8 cellular contexts compared by ENCODE assay signal in genomic region chr10:130110236-130111114, GRCh38. TPM values are rescaled to one million over a fixed set of nuclear protein-coding genes. Genes with fewer than 3 reads are reported as not detected.
DNase-seq lines count a peak whose midpoint lies in the region; ATAC-seq and TF ChIP-seq lines count a peak whose summit lies in the region.

Gene C10orf143, minus strand, starts transcription at chr10:130110830. Its CDS starts 58 bp downstream, at chr10:130110772.

- peaks cover 11 to 36% (median 31%) of the 10 kb centered on the region in 4 donors for H3K4me1 ChIP-seq in esophagus muscularis mucosa

- H3K27ac Mint-ChIP-seq in activated T-cell treated with anti-CD3 and anti-CD28 coated beads, Interleukin-2, amount 50 U/mL, for 72 hours: peak within 1 kb of the TSS; percentile 98

- no peaks in the 10 kb centered on the region for H3K27me3 Mint-ChIP-seq in activated T-cell treated with anti-CD3 and anti-CD28 coated beads, Interleukin-2, amount 50 U/mL, for 72 hours (ENCODE audit: low read depth)

- no peaks in the 10 kb centered on the region for H3K9me3 Mint-ChIP-seq in activated T-cell treated with anti-CD3 and anti-CD28 coated beads, Interleukin-2, amount 50 U/mL, for 72 hours

- H3K36me3 Mint-ChIP-seq in activated T-cell treated with anti-CD3 and anti-CD28 coated beads, Interleukin-2, amount 50 U/mL, for 72 hours (ENCODE audit: insufficient read depth in 2 of 2): peaks cover 0 to 1% of the 10 kb centered on the region in 2 donors

- peaks cover 57% of the 10 kb centered on the region for H3K4me1 Mint-ChIP-seq in activated T-cell treated with anti-CD3 and anti-CD28 coated beads, Interleukin-2, amount 50 U/mL, for 72 hours (ENCODE audit: low read depth)

- no peak for TF ChIP-seq EP300 in esophagus muscularis mucosa (IDR thresholded peaks at IDR 0.05)

- peak within 1 kb of the TSS; percentile 69 to 90 (median 74) for H3K4me3 ChIP-seq in esophagus muscularis mucosa

- H3K27ac ChIP-seq in esophagus muscularis mucosa (replicated peaks in 1 of 4): peak within 1 kb of the TSS; percentile 92 to 94 (median 92)

- intact Hi-C loops in esophagus muscularis mucosa (cut with DNase I): loop anchor here (2.0 kb wide), 1 partner anchor 26 kb away; the partner anchor contains the start of gene GLRX3

- H3K36me3 ChIP-seq in esophagus muscularis mucosa: peaks cover 0 to 6% (median 5%) of the 10 kb centered on the region in 4 donors

- DNase-seq in DMS79 (lab: John Stamatoyannopoulos, UW) (peak; percentile 68), KG1 (lab: John Stamatoyannopoulos, UW) (peak; percentile 99), esophagus muscularis mucosa (ENCODE audit: extremely low spot score) (peak; percentile 99), myocyte (ENCODE audit: low read depth) (peak; percentile 98)
- peak; percentile 98 to 99 for DNase-seq in activated T-cell treated with anti-CD3 and anti-CD28 coated beads, Interleukin-2, amount 50 U/mL, for 72 hours
- peak; percentile 94 to 97 for DNase-seq in stimulated activated CD8-positive, alpha-beta memory T cell treated with anti-CD3 and anti-CD28 coated beads, Interleukin-7, amount 100 ng/mL, for 4 hours (ENCODE audit: low read depth in 2 of 2)

- H3K9me3 ChIP-seq in esophagus muscularis mucosa: no peaks in the 10 kb centered on the region

- no peaks in the 10 kb centered on the region for H3K27me3 ChIP-seq in esophagus muscularis mucosa

- peak; percentile 83 for TF ChIP-seq POLR2A in esophagus muscularis mucosa (IDR thresholded peaks at IDR 0.05; ENCODE audit: low read depth)

- no peak for TF ChIP-seq CTCF in esophagus muscularis mucosa (IDR thresholded peaks at IDR 0.05)

- peak within 1 kb of the TSS; percentile 99 for H3K4me3 Mint-ChIP-seq in activated T-cell treated with anti-CD3 and anti-CD28 coated beads, Interleukin-2, amount 50 U/mL, for 72 hours

- WGBS in esophagus muscularis mucosa: 0% methylated on average over 19 of the region's 71 CpGs

- ATAC-seq in GM21737 (IDR thresholded peaks at IDR 0.05; ENCODE audit: unreplicated experiment): peak; percentile 83
- ATAC-seq in activated T-cell treated with anti-CD3 and anti-CD28 coated beads, Interleukin-2, amount 50 U/mL, for 72 hours (replicated peaks in 1 of 2): peak; percentile 83 to 86

TF ChIP-seq in PFSK-1, 5 proteins besides CTCF, POLR2A, EP300 and RAD21:
- TF ChIP-seq POLR2AphosphoS5 (IDR thresholded peaks at IDR 0.05; ENCODE audit: low read depth, low read length) (peak; percentile 81), TAF1 (IDR thresholded peaks at IDR 0.05; ENCODE audit: borderline replicate concordance, insufficient read depth, low read length) (peak; percentile 77; the same call in 1 of the 2 replicates), SIN3A (IDR thresholded peaks at IDR 0.05; ENCODE audit: borderline replicate concordance, insufficient read depth, low read length) (0 out of 2 replicates have a peak, but pooled peaks have one; percentile 7)
- TF ChIP-seq, protein P1, sequence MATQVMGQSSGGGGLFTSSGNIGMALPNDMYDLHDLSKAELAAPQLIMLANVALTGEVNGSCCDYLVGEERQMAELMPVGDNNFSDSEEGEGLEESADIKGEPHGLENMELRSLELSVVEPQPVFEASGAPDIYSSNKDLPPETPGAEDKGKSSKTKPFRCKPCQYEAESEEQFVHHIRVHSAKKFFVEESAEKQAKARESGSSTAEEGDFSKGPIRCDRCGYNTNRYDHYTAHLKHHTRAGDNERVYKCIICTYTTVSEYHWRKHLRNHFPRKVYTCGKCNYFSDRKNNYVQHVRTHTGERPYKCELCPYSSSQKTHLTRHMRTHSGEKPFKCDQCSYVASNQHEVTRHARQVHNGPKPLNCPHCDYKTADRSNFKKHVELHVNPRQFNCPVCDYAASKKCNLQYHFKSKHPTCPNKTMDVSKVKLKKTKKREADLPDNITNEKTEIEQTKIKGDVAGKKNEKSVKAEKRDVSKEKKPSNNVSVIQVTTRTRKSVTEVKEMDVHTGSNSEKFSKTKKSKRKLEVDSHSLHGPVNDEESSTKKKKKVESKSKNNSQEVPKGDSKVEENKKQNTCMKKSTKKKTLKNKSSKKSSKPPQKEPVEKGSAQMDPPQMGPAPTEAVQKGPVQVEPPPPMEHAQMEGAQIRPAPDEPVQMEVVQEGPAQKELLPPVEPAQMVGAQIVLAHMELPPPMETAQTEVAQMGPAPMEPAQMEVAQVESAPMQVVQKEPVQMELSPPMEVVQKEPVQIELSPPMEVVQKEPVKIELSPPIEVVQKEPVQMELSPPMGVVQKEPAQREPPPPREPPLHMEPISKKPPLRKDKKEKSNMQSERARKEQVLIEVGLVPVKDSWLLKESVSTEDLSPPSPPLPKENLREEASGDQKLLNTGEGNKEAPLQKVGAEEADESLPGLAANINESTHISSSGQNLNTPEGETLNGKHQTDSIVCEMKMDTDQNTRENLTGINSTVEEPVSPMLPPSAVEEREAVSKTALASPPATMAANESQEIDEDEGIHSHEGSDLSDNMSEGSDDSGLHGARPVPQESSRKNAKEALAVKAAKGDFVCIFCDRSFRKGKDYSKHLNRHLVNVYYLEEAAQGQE (IDR thresholded peaks at IDR 0.05; ENCODE audit: insufficient read depth in 1 of 2, low read depth in 2 of 2, low read length in 2 of 2): no peak

RNA-seq across cellular contexts. Expression of gene C10orf143, which starts in this region (rescaled TPM):
- 0.46 TPM for polyA plus RNA-seq in PFSK-1 (2012; ENCODE audit: insufficient read length, low read depth)
- 10 to 100 TPM in 1 of 2 donors, 1 to 10 TPM in 1; 6.4 to 12.0 TPM for total RNA-seq in activated T-cell treated with anti-CD3 and anti-CD28 coated beads, Interleukin-2, amount 50 U/mL, for 72 hours
- total RNA-seq in esophagus muscularis mucosa (1 to 10 TPM; 3.7 to 5.0 (median 4.3) TPM), myocyte (0.52 and 0.96 TPM in 2 replicates)
- 6.6 TPM for polyA plus RNA-seq in myocyte (2012)

Comparison
In these comparisons a context has a peak if more than half of its experiments do, and no peak if none do; other contexts are left out.
1. Peak in every context shown above with its lines: DNase-seq, ATAC-seq, H3K4me3 ChIP-seq and H3K27ac ChIP-seq.